In genomic region chr22:31248138-31248745, GRCh38 we compare ENCODE assay signal across 7 cellular contexts. TPM values are rescaled to one million over a fixed set of nuclear protein-coding genes. Genes with fewer than 3 reads are reported as not detected.
DNase-seq lines count a peak whose midpoint lies in the region; ATAC-seq and TF ChIP-seq lines count a peak whose summit lies in the region.

No MANE protein-coding gene starts in this region.

- in situ Hi-C loops in transverse colon (cut with MboI; ENCODE audit: low pct_ligation_motif_present in 1 of 4, low pct_unique_long_range_greater_than_20kb in 1 of 4, low sequenced_read_pairs in 3 of 4), result no loop called here

- peaks cover 3 to 74% (median 46%) of the 10 kb centered on the region in 4 donors for H3K4me1 ChIP-seq in transverse colon

- DNase-seq in T-helper 22 cell (ENCODE audit: low read depth) (peak; percentile 54), anterior cingulate cortex (lab: John Stamatoyannopoulos, UW) (peak in 45 of 58 donors; percentile 4 to 75 (median 35)), left cardiac atrium (peak; percentile 79), posterior vena cava (ENCODE audit: low spot score) (peak; percentile 89), transverse colon (peak; percentile 52)

- ATAC-seq in HG02610 (IDR thresholded peaks at IDR 0.05; ENCODE audit: unreplicated experiment), result peak; percentile 66
- peak; percentile 98 for ATAC-seq in left cardiac atrium
- ATAC-seq in HG02884 (IDR thresholded peaks at IDR 0.05; ENCODE audit: unreplicated experiment), result no peak

- H3K27ac ChIP-seq in transverse colon, result peak overlapping the region; percentile 2 to 51 (median 30)

- TF ChIP-seq POLR2A in transverse colon (IDR thresholded peaks at IDR 0.05), result no peak

- WGBS in transverse colon (ENCODE audit: low coverage in 1 of 2), 2 donors, result 60% methylated on average over 16 of the region's 17 CpGs; no CpG with 5 or more reads in 1 of the 2 donors

- peak overlapping the region in 3 of 4 donors; percentile 26 to 40 (median 27) for H3K4me3 ChIP-seq in transverse colon

- H3K36me3 ChIP-seq in transverse colon, result no peaks in the 10 kb centered on the region

- no peak for TF ChIP-seq CTCF in transverse colon (IDR thresholded peaks at IDR 0.05)

- TF ChIP-seq EP300 in transverse colon (IDR thresholded peaks at IDR 0.05; ENCODE audit: low read depth), result no peak

- H3K27me3 ChIP-seq in transverse colon, result no peaks in the 10 kb centered on the region

- intact Hi-C loops in left cardiac atrium (cut with DNase I) (no loop called here), posterior vena cava (cut with DNase I) (no loop called here), transverse colon (cut with DNase I; ENCODE audit: low total_unique reads) (no loop called here)

- no peaks in the 10 kb centered on the region for H3K9me3 ChIP-seq in transverse colon

RNA-seq across cellular contexts. Expression of gene LIMK2, which starts 36.1 kb away (rescaled TPM):
- total RNA-seq in left cardiac atrium (10 to 100 TPM; 10.2 to 18.5 TPM), posterior vena cava (10 to 100 TPM; 24.6 to 26.8 TPM), transverse colon (100 to 1,000 TPM; 124 to 283 (median 210) TPM)

RNA-seq across cellular contexts. Expression of gene PIK3IP1, which starts 44.0 kb away (rescaled TPM):
- 10 to 100 TPM in 1 of 2 donors, 1 to 10 TPM in 1; 5.2 to 15.6 TPM for total RNA-seq in left cardiac atrium
- 10 to 100 TPM; 12.8 to 18.8 TPM for total RNA-seq in posterior vena cava
- 10 to 100 TPM; 11.6 to 46.7 (median 35.2) TPM for total RNA-seq in transverse colon

Comparison
In these comparisons a context has a peak if more than half of its experiments do, and no peak if none do; other contexts are left out.
1. DNase-seq: peak in every context shown above with its lines; median percentile 89 in posterior vena cava; 79 in left cardiac atrium; 54 in T-helper 22 cell; 52 in transverse colon; 35 in anterior cingulate cortex.
2. RNA of gene LIMK2, which starts 36.1 kb away (total RNA-seq): 124 to 283 TPM in transverse colon; 24.6 to 26.8 TPM in posterior vena cava and 10.2 to 18.5 TPM in left cardiac atrium; every median in the first group is over 4 times any median in the second.